15 cellular contexts compared by ENCODE assay signal in the genomic region with DNA sequence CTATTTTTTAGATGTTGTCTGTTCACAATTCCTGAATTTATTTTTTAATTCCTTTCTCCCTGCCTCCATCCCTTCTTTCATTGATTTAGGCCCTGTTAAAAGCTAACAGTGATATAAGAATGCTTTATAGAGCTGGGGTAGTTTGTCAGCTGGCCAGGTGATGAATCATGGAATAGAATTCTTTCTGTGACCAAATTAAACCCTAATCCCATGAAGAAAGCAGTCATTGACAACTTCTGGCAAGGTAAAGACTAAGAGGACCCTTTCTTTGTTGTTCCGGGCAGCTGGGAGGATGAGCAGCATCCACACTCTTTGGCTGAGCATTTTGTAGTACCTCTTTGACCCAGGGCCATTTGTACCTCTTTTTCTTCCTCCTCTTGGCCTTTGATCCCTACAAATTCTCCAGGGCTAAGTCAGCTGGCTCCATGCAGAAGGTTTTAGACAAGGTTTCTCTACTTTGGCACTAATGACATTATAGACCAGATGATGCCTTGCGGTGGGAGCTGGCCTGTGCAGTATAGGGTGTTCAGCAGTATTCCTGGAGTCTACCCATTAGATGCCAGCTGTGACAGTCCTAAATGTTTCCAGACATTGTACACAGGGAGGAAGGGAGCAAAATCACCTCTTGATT.
DNase-seq lines count a peak whose midpoint lies in the region; ATAC-seq, FAIRE-seq and TF ChIP-seq lines count a peak whose summit lies in the region.
"Had no signal": no experiment of that assay in that cellular context is flagged by ENCODE, and none has a peak within 500 bp of the region (broad histone marks: within the 10 kb centered on the region; RNA-seq: fewer than 3 reads in every experiment).

No MANE protein-coding gene starts in this region.

- no peaks in the 10 kb centered on the region for H4K20me1 ChIP-seq in GM23248 (ENCODE audit: insufficient read depth)
- no peaks in the 10 kb centered on the region for H4K20me1 ChIP-seq in fibroblast of lung (ENCODE audit: control insufficient read depth, extremely low read depth, insufficient read depth, low read length)

- no peaks in the 10 kb centered on the region for H3K27me3 Mint-ChIP-seq in naive thymus-derived CD4-positive, alpha-beta T cell

- H3K4me2 ChIP-seq in GM23248 (ENCODE audit: unreplicated experiment) (peak overlapping the region; percentile 5), fibroblast of lung (ENCODE audit: extremely low read depth, insufficient read depth, low read length) (no peak overlapping the region)

- H3K9ac ChIP-seq in GM23248 (no peak overlapping the region), SK-N-MC (ENCODE audit: insufficient read length) (no peak overlapping the region), fibroblast of lung (ENCODE audit: insufficient read depth, low read length) (no peak overlapping the region)

- H3K27me3 ChIP-seq in GM23248 (replicated peaks; ENCODE audit: insufficient read depth), result no peaks in the 10 kb centered on the region
- H3K27me3 ChIP-seq in fibroblast of lung (ENCODE audit: control insufficient read depth, insufficient read depth, low read length), result no peaks in the 10 kb centered on the region
- H3K27me3 ChIP-seq in vagina, result no peaks in the 10 kb centered on the region
- no peaks in the 10 kb centered on the region for H3K27me3 ChIP-seq in pancreas
- no peaks in the 10 kb centered on the region for H3K27me3 ChIP-seq in naive thymus-derived CD4-positive, alpha-beta T cell (ENCODE audit: control insufficient read depth in 2 of 2, insufficient read depth in 2 of 2, low read length in 2 of 2)

- peaks cover 34% of the 10 kb centered on the region; the same call in 1 of the 2 replicates for H3F3A ChIP-seq in GM23248 (ENCODE audit: insufficient read depth)

- H3K27ac Mint-ChIP-seq in naive thymus-derived CD4-positive, alpha-beta T cell, result no peak overlapping the region
- H3K27ac Mint-ChIP-seq: CD14-positive monocyte had no signal

- TF ChIP-seq CTCF in fibroblast of lung (conservative IDR thresholded peaks at IDR 0.05 in 1 of 2, IDR thresholded peaks at IDR 0.05 in 1 of 2; ENCODE audit: low read depth in 1 of 2, low read length in 2 of 2), result no peak
- no peak for TF ChIP-seq CTCF in vagina (IDR thresholded peaks at IDR 0.05)
- no peak for TF ChIP-seq CTCF in pancreas (IDR thresholded peaks at IDR 0.05)

- H3K9me2 ChIP-seq in GM23248 (ENCODE audit: insufficient read depth), result no peaks in the 10 kb centered on the region

- H3K4me1 ChIP-seq in GM23248 (ENCODE audit: insufficient read depth), result peaks cover 37% of the 10 kb centered on the region
- H3K4me1 ChIP-seq in fibroblast of lung (ENCODE audit: control insufficient read depth, extremely low read depth, insufficient read depth, low read length), result peaks cover 7% of the 10 kb centered on the region
- peaks cover 30% of the 10 kb centered on the region for H3K4me1 ChIP-seq in vagina
- peaks cover 0 to 10% (median 0%) of the 10 kb centered on the region in 3 donors for H3K4me1 ChIP-seq in pancreas
- H3K4me1 ChIP-seq in naive thymus-derived CD4-positive, alpha-beta T cell (ENCODE audit: control insufficient read depth in 2 of 2, insufficient read depth in 2 of 2, low read length in 2 of 2), result peaks cover 0 to 13% of the 10 kb centered on the region in 2 donors

- H3K9me3 ChIP-seq in GM23248 (ENCODE audit: low read depth), result no peaks in the 10 kb centered on the region
- no peaks in the 10 kb centered on the region for H3K9me3 ChIP-seq in SK-N-MC (ENCODE audit: low read depth, low read length)
- H3K9me3 ChIP-seq in fibroblast of lung (ENCODE audit: control insufficient read depth, insufficient read depth, low read depth, low read length), result no peaks in the 10 kb centered on the region
- H3K9me3 ChIP-seq in vagina, result no peaks in the 10 kb centered on the region
- no peaks in the 10 kb centered on the region for H3K9me3 ChIP-seq in pancreas
- H3K9me3 ChIP-seq in naive thymus-derived CD4-positive, alpha-beta T cell (ENCODE audit: control insufficient read depth in 2 of 3, low read length in 3 of 3), result no peaks in the 10 kb centered on the region

- no peak for ATAC-seq in pancreas
- no peak for ATAC-seq in naive thymus-derived CD4-positive, alpha-beta T cell

- no peak overlapping the region for H2AFZ ChIP-seq in GM23248
- no peak overlapping the region for H2AFZ ChIP-seq in fibroblast of lung (ENCODE audit: low read length)

- intact Hi-C loops in vagina (cut with DNase I) (no loop called here), pancreas (cut with DNase I) (no loop called here)
- intact Hi-C loops in naive thymus-derived CD4-positive, alpha-beta T cell (cut with micrococcal nuclease), result loop anchor here (2.0 to 5.0 kb wide), 3 partner anchors 103 to 921 kb away; a partner anchor contains a TSS

- 75 to 77% methylated on average over 2 of the region's 2 CpGs for WGBS in GM23248 (ENCODE audit: low coverage in 1 of 2, low lambda C conversion rate in 2 of 2, missing lambda C conversion rate in 2 of 2), 2 experiments
- 93 to 94% methylated on average over 2 of the region's 2 CpGs for WGBS in pancreas, 2 donors

- FAIRE-seq in pancreas (lab: Jason Lieb, UNC), result no peak

- H3K4me3 Mint-ChIP-seq in naive thymus-derived CD4-positive, alpha-beta T cell, result no peak overlapping the region
- H3K4me3 Mint-ChIP-seq: CD14-positive monocyte had no signal

- TF ChIP-seq POLR2A in vagina (IDR thresholded peaks at IDR 0.05), result no peak

- H3K4me3 ChIP-seq in GM23248 (no peak overlapping the region), SK-N-MC (no peak overlapping the region), fibroblast of lung (replicated peaks in 1 of 4; ENCODE audit: control extremely low read depth in 1 of 4, insufficient read depth in 1 of 4, low read depth in 3 of 4, low read length in 4 of 4) (no peak overlapping the region), vagina (no peak overlapping the region), pancreas (no peak overlapping the region)
- H3K4me3 ChIP-seq in naive thymus-derived CD4-positive, alpha-beta T cell (ENCODE audit: low read length), result no peak overlapping the region

- H3K79me2 ChIP-seq in GM23248 (ENCODE audit: insufficient read depth) (no peaks in the 10 kb centered on the region), fibroblast of lung (ENCODE audit: control insufficient read depth, insufficient read depth, low read length) (no peaks in the 10 kb centered on the region)

- in situ Hi-C loops in GM23248 (cut with MboI), result no loop called here

- peaks cover 0 to 10% (median 0%) of the 10 kb centered on the region in 5 donors for H3K36me3 Mint-ChIP-seq in naive thymus-derived CD4-positive, alpha-beta T cell

- H3K27ac ChIP-seq in GM23248 (no peak overlapping the region), SK-N-MC (peak overlapping the region; percentile 92), fibroblast of lung (ENCODE audit: insufficient read depth, low read length) (no peak overlapping the region), vagina (peak overlapping the region; percentile 45), pancreas (no peak overlapping the region)
- H3K27ac ChIP-seq in naive thymus-derived CD4-positive, alpha-beta T cell (ENCODE audit: low read depth, low read length), result no peak overlapping the region

- H3K36me3 ChIP-seq in GM23248 (ENCODE audit: low read depth), result no peaks in the 10 kb centered on the region
- H3K36me3 ChIP-seq in SK-N-MC (ENCODE audit: insufficient read depth, low read length), result no peaks in the 10 kb centered on the region
- H3K36me3 ChIP-seq in fibroblast of lung (ENCODE audit: control insufficient read depth, insufficient read depth, low read length), result no peaks in the 10 kb centered on the region
- H3K36me3 ChIP-seq in vagina, result no peaks in the 10 kb centered on the region
- no peaks in the 10 kb centered on the region for H3K36me3 ChIP-seq in pancreas
- H3K36me3 ChIP-seq in naive thymus-derived CD4-positive, alpha-beta T cell (ENCODE audit: control insufficient read depth in 2 of 3, insufficient read depth in 3 of 3, low read length in 3 of 3), result no peaks in the 10 kb centered on the region

- CTCF ChIA-PET in naive thymus-derived CD4-positive, alpha-beta T cell (lab: Charles Lee), result no interaction called here

- H3K4me1 Mint-ChIP-seq in naive thymus-derived CD4-positive, alpha-beta T cell, result peaks cover 6 to 42% (median 30%) of the 10 kb centered on the region in 7 donors

- H3K9me3 Mint-ChIP-seq in naive thymus-derived CD4-positive, alpha-beta T cell, result peaks cover 0 to 3% (median 0%) of the 10 kb centered on the region in 11 donors
- H3K9me3 Mint-ChIP-seq: CD14-positive monocyte had no signal

- POLR2A ChIA-PET in naive thymus-derived CD4-positive, alpha-beta T cell (lab: Charles Lee), result no interaction called here

- DNase-seq in GM23248 (peak; percentile 55), SK-N-MC (ENCODE audit: low read depth, low spot score) (no peak), fibroblast of lung (ENCODE audit: low read depth in 2 of 2) (peak; percentile 47 to 74), vagina (ENCODE audit: extremely low spot score in 2 of 2) (no peak), pancreas (no peak), NOMO-1 treated with dmso at 0.1 percent for 144 hours (lab: John Stamatoyannopoulos, UW; ENCODE audit: unreplicated experiment) (no peak)
- no peak for DNase-seq in naive thymus-derived CD4-positive, alpha-beta T cell
- DNase-seq: activated effector memory CD4-positive, alpha-beta T cell treated with anti-CD3 and anti-CD28 coated beads, Interleukin-2, amount 50 U/mL, for 16 hours; aorta; dermis blood vessel endothelial cell; DMS79; NCI-H82; stimulated activated CD4-positive, alpha-beta T cell treated with anti-CD3 and anti-CD28 coated beads, Interleukin-4, amount 100 ng/mL, for 24 hours; stimulated activated CD8-positive, alpha-beta memory T cell treated with anti-CD3 and anti-CD28 coated beads, Interleukin-4, amount 100 ng/mL, for 48 hours had no signal

Comparison
In these comparisons a context has a peak if more than half of its experiments do, and no peak if none do; other contexts are left out.
1. DNase-seq: peak in GM23248 (single experiment) and fibroblast of lung (2 of 2); none in SK-N-MC (single experiment), vagina (0 of 2), pancreas (0 of 6), NOMO-1 treated with dmso at 0.1 percent for 144 hours (single experiment) and naive thymus-derived CD4-positive, alpha-beta T cell (0 of 9).
2. H3K27ac ChIP-seq: peak in SK-N-MC (single experiment) and vagina (single experiment); none in GM23248 (single experiment), fibroblast of lung (single experiment), pancreas (0 of 4) and naive thymus-derived CD4-positive, alpha-beta T cell (single experiment).
3. intact Hi-C loops: an anchor here in naive thymus-derived CD4-positive, alpha-beta T cell (2.0 to 5.0 kb wide); none called in vagina and pancreas.